ENCODE assay signal across 1 cellular context in the genomic region with DNA sequence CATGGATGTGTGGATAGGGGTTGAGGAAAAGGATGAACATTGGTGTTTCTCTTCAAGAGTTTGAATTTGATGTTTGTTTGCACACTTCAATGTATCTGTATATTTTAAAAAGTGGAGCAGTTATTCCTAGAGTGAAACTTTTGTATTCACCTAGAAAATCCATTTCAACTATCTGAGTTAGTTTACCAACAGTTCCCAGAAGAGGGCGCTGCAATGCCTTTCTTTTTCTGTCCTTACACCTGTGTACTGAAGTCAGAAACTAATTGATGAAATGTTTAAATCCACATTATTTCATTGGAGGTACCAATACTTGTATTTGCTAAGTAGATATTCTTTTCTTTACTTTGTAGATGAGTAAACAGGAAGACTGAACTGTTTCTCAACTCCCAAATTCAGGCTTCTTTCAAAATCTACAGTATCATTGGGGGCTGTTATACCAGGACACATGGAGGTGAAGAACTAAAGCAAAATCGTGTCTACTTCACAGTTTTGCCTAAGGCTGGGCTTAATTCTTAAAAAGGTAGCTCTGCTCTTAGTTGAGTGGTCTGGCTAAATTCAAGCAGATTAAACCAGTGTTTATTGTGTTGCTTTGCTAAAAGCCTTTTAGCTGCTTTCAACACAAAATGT.
TF ChIP-seq lines count a peak whose summit lies in the region.

No MANE protein-coding gene starts in this region.

TF ChIP-seq in GM23338, 12 proteins besides CTCF, POLR2A, EP300 and RAD21 (continued from another document):
- TF ChIP-seq ZNF331 (CRISPR knock-in tag; IDR thresholded peaks at IDR 0.05; ENCODE audit: low read depth) (no peak), POLR2AphosphoS5 (IDR thresholded peaks at IDR 0.05; ENCODE audit: low read depth) (no peak), CREB1 (CRISPR knock-in tag; IDR thresholded peaks at IDR 0.05; ENCODE audit: low read depth) (no peak), NANOG (IDR thresholded peaks at IDR 0.05; ENCODE audit: borderline replicate concordance) (no peak), EZH2phosphoT487 (IDR thresholded peaks at IDR 0.05; ENCODE audit: unreplicated experiment) (no peak), STAT1 (IDR thresholded peaks at IDR 0.05; ENCODE audit: unreplicated experiment) (no peak), REST (IDR thresholded peaks at IDR 0.05; ENCODE audit: unreplicated experiment) (no peak)
